In the genomic region with DNA sequence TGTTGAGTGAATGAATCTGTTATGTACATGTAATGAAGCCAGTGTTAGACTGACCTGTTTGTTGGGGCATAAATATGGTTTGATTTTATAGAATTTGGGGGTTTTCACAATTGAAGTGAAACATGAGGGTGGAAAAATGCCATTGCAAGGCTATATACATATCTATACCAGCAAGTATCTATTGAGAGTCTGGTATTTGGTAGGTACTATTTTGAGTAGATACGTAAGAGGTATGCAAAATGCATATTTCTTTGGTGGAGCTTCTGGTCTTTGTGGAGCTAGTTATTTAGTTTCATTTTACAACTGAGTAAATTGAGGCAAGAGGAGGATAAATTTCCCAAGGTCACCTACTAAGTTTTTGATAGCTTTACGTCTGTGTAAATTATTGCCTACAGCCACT, we compare ENCODE assay signal across 10 cellular contexts. TPM values are rescaled to one million over a fixed set of nuclear protein-coding genes. Genes with fewer than 3 reads are reported as not detected.
A peak's percentile ranks its signal among the peaks of the same experiment; 100 is the strongest.
DNase-seq lines count a peak whose midpoint lies in the region; ATAC-seq and TF ChIP-seq lines count a peak whose summit lies in the region.
"Had no signal": no experiment of that assay in that cellular context is flagged by ENCODE, and none has a peak within 500 bp of the region (broad histone marks: within the 10 kb centered on the region; RNA-seq: fewer than 3 reads in every experiment).

No MANE protein-coding gene starts in this region.

- DNase-seq in ACHN (peak; percentile 1), Panc1 (ENCODE audit: low read depth, low spot score) (no peak), SHP77 (lab: John Stamatoyannopoulos, UW) (no peak), DMS79 treated with DMSO at 0.1 percent for 48 hours (lab: John Stamatoyannopoulos, UW) (no peak), mucosa of descending colon (no peak), NCI-H748 treated with DMSO at 0.1 percent for 48 hours (lab: John Stamatoyannopoulos, UW) (no peak)
- DNase-seq: activated naive CD4-positive, alpha-beta T cell treated with anti-CD3 and anti-CD28 coated beads, Interleukin-2, amount 10 ng/mL, durations not matched to agents 7 days and 5 days had no signal

- H3K4me3 ChIP-seq in Panc1 (ENCODE audit: low read depth in 2 of 2, low read length in 2 of 2): no peak overlapping the region
- H3K4me3 ChIP-seq in mucosa of descending colon: no peak overlapping the region

- CTCF ChIA-PET in Panc1 (lab: Charles Lee): no interaction called here

- no TSS peak for BruUV-seq in Panc1 (replicated peaks; lab: Mats Ljungman, UMichigan)

- peak overlapping the region; percentile 49; the same call in 1 of the 2 replicates for H3K27ac ChIP-seq in Panc1 (ENCODE audit: low read length)

- ATAC-seq in GM19397 (IDR thresholded peaks at IDR 0.05; ENCODE audit: unreplicated experiment): peak; percentile 64
- peak; percentile 57 for ATAC-seq in HG02981 (IDR thresholded peaks at IDR 0.05; ENCODE audit: unreplicated experiment)
- ATAC-seq in Panc1: no peak
- no peak for ATAC-seq in mucosa of descending colon

- intact Hi-C loops in Panc1 (cut with micrococcal nuclease; ENCODE audit: unreplicated experiment): no loop called here
- intact Hi-C loops in mucosa of descending colon (cut with DNase I, micrococcal nuclease): no loop called here

- no peaks in the 10 kb centered on the region for H3K27me3 ChIP-seq in Panc1 (ENCODE audit: control insufficient read depth, insufficient read depth, low read length)

- TF ChIP-seq CTCF in Panc1 (IDR thresholded peaks at IDR 0.05): no peak
- no peak for TF ChIP-seq CTCF in mucosa of descending colon (IDR thresholded peaks at IDR 0.05)

- H3K36me3 ChIP-seq in Panc1 (ENCODE audit: control insufficient read depth, insufficient read depth, low read length): no peaks in the 10 kb centered on the region
- no peaks in the 10 kb centered on the region for H3K36me3 ChIP-seq in mucosa of descending colon (ENCODE audit: low read depth)

- H3K9me3 ChIP-seq in Panc1 (ENCODE audit: control insufficient read depth, insufficient read depth, low read depth, low read length) (no peaks in the 10 kb centered on the region), mucosa of descending colon (no peaks in the 10 kb centered on the region)

- POLR2A ChIA-PET in Panc1 (lab: Charles Lee): no interaction called here

- H3K4me1 ChIP-seq in Panc1 (ENCODE audit: control insufficient read depth, insufficient read depth, low read length) (peaks cover 5% of the 10 kb centered on the region), mucosa of descending colon (ENCODE audit: low read depth) (peaks cover 5% of the 10 kb centered on the region)

- in situ Hi-C loops in ACHN (cut with HindIII; ENCODE audit: low pct_ligation_motif_present, low pct_unique_long_range_greater_than_20kb, low sequenced_read_pairs) (no loop called here), Panc1 (cut with HindIII; ENCODE audit: low pct_unique_long_range_greater_than_20kb, low sequenced_read_pairs) (no loop called here)

RNA-seq across cellular contexts. Expression of a gene that starts 7.3 kb away (rescaled TPM):
- 29.6 TPM for total RNA-seq in Panc1 (2021; ENCODE audit: unreplicated experiment)
- 16.2 TPM for polyA plus RNA-seq in Panc1 (2012; ENCODE audit: insufficient read length)
- 10 to 100 TPM; 31.9 to 54.2 (median 46.0) TPM for total RNA-seq in mucosa of descending colon

RNA-seq across cellular contexts. Expression of a gene that starts 26.2 kb away (rescaled TPM):
- 20.6 TPM for total RNA-seq in Panc1 (2021; ENCODE audit: unreplicated experiment)
- 25.7 TPM for polyA plus RNA-seq in Panc1 (2012; ENCODE audit: insufficient read length)
- 10 to 100 TPM; 15.8 to 23.4 (median 20.5) TPM for total RNA-seq in mucosa of descending colon

RNA-seq across cellular contexts. Expression of a gene that starts 48.2 kb away (rescaled TPM):
- total RNA-seq in Panc1 (2021; ENCODE audit: unreplicated experiment) (0.36 TPM), mucosa of descending colon (100 to 1,000 TPM; 258 to 602 (median 347) TPM)
- not detected for polyA plus RNA-seq in Panc1 (2012; ENCODE audit: insufficient read length)
- total RNA-seq: pulmonary artery endothelial cell had no signal

Comparison
In these comparisons a context has a peak if more than half of its experiments do, and no peak if none do; other contexts are left out.
1. ATAC-seq: peak in GM19397 (single experiment) and HG02981 (single experiment); none in Panc1 (single experiment) and mucosa of descending colon (single experiment).
2. RNA of a gene that starts 48.2 kb away (total RNA-seq): 258 to 602 TPM in mucosa of descending colon; 0.36 TPM in Panc1 (single experiment); every median in the first group is over 100 times any median in the second.